11 cellular contexts compared by ENCODE assay signal in genomic region chr9:91536211-91536691, GRCh38.
A peak's percentile ranks its signal among the peaks of the same experiment; 100 is the strongest.
DNase-seq lines count a peak whose midpoint lies in the region; ATAC-seq and TF ChIP-seq lines count a peak whose summit lies in the region.
"Had no signal": no experiment of that assay in that cellular context is flagged by ENCODE, and none has a peak within 500 bp of the region (broad histone marks: within the 10 kb centered on the region; RNA-seq: fewer than 3 reads in every experiment).

No MANE protein-coding gene starts in this region.

- H3K4me1 ChIP-seq in HEK293 (ENCODE audit: control insufficient read depth, insufficient read depth, low read length) (peaks cover 3% of the 10 kb centered on the region; the same call in 1 of the 2 replicates), foreskin keratinocyte (peaks cover 28% of the 10 kb centered on the region), HAP-1 (no peaks in the 10 kb centered on the region)
- H3K4me1 ChIP-seq: suprapubic skin had no signal

- H3K9me3 ChIP-seq in HEK293 (ENCODE audit: control insufficient read depth, insufficient read depth, low read depth, low read length) (no peaks in the 10 kb centered on the region), HAP-1 (no peaks in the 10 kb centered on the region)
- H3K9me3 ChIP-seq: suprapubic skin had no signal

- H3K27me3 Mint-ChIP-seq in type B pancreatic cell = no peaks in the 10 kb centered on the region

- no peaks in the 10 kb centered on the region for H3K27me3 ChIP-seq in foreskin keratinocyte
- no peaks in the 10 kb centered on the region; the same call in 1 of the 2 replicates for H3K27me3 ChIP-seq in HAP-1 (ENCODE audit: low read depth)

- DNase-seq in RKO (ENCODE audit: low spot score) (peak; percentile 31), foreskin keratinocyte (peak; percentile 72 to 83), type B pancreatic cell (ENCODE audit: extremely low spot score, unreplicated experiment) (no peak), HAP-1 (ENCODE audit: low spot score in 2 of 2) (no peak), SKM-1 (lab: John Stamatoyannopoulos, UW; ENCODE audit: unreplicated experiment) (no peak)
- DNase-seq: activated naive CD8-positive, alpha-beta T cell treated with anti-CD3 and anti-CD28 coated beads for 36 hours; Kasumi-1; OCI-M1 had no signal

- ATAC-seq in foreskin keratinocyte (peak; percentile 74), GM19397 (IDR thresholded peaks at IDR 0.05; ENCODE audit: unreplicated experiment) (no peak)

- in situ Hi-C loops in HAP-1 (cut with MboI; ENCODE audit: low sequenced_read_pairs) = no loop called here

- peaks cover 17% of the 10 kb centered on the region for H3K4me1 Mint-ChIP-seq in type B pancreatic cell (ENCODE audit: unreplicated experiment)

- TF ChIP-seq CTCF in HEK293 (tag by site-specific recombination; IDR thresholded peaks at IDR 0.05) (no peak), foreskin keratinocyte (conservative IDR thresholded peaks at IDR 0.05) (no peak), type B pancreatic cell (conservative IDR thresholded peaks at IDR 0.05) (no peak)

- CTCF ChIA-PET in HEK293 (lab: Yijun Ruan, JAX) = interaction anchor here (0.7 kb wide), 2 partner anchors 148 to 193 kb away, joined by 3 read pairs; no protein-coding TSS in a partner anchor

- peak overlapping the region; percentile 16 for H3K4me3 Mint-ChIP-seq in type B pancreatic cell
- H3K4me3 Mint-ChIP-seq: activated naive CD8-positive, alpha-beta T cell treated with anti-CD3 and anti-CD28 coated beads for 36 hours had no signal

- no peaks in the 10 kb centered on the region for H3K9me3 Mint-ChIP-seq in type B pancreatic cell
- H3K9me3 Mint-ChIP-seq: activated naive CD8-positive, alpha-beta T cell treated with anti-CD3 and anti-CD28 coated beads for 36 hours had no signal

- POLR2A ChIA-PET in HEK293 (lab: Yijun Ruan, JAX) = no interaction called here

- H3K27ac ChIP-seq in HEK293 (ENCODE audit: extremely low read depth, low read depth, low read length) (no peak overlapping the region), foreskin keratinocyte (no peak overlapping the region)
- H3K27ac ChIP-seq: suprapubic skin had no signal

- H3K36me3 ChIP-seq in HEK293 (ENCODE audit: control insufficient read depth in 2 of 2, insufficient read depth in 1 of 2, low read length in 2 of 2) (no peaks in the 10 kb centered on the region), HAP-1 (replicated peaks) (no peaks in the 10 kb centered on the region)
- H3K36me3 ChIP-seq: suprapubic skin had no signal

- H3K27ac Mint-ChIP-seq in type B pancreatic cell = peak overlapping the region; percentile 63
- H3K27ac Mint-ChIP-seq: activated naive CD8-positive, alpha-beta T cell treated with anti-CD3 and anti-CD28 coated beads for 36 hours had no signal

- H3K4me3 ChIP-seq in HEK293 (ENCODE audit: low read depth, low read length) (no peak overlapping the region), HAP-1 (no peak overlapping the region)
- H3K4me3 ChIP-seq: suprapubic skin had no signal

- H3K36me3 Mint-ChIP-seq in type B pancreatic cell = no peaks in the 10 kb centered on the region
- H3K36me3 Mint-ChIP-seq: activated naive CD8-positive, alpha-beta T cell treated with anti-CD3 and anti-CD28 coated beads for 36 hours had no signal

TF ChIP-seq in HEK293, 187 proteins besides CTCF, POLR2A, EP300 and RAD21 (continues in another document):
- TF ChIP-seq, protein P1, sequence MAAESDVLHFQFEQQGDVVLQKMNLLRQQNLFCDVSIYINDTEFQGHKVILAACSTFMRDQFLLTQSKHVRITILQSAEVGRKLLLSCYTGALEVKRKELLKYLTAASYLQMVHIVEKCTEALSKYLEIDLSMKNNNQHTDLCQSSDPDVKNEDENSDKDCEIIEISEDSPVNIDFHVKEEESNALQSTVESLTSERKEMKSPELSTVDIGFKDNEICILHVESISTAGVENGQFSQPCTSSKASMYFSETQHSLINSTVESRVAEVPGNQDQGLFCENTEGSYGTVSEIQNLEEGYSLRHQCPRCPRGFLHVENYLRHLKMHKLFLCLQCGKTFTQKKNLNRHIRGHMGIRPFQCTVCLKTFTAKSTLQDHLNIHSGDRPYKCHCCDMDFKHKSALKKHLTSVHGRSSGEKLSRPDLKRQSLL (tag by site-specific recombination; IDR thresholded peaks at IDR 0.05) = no peak
- 0 out of 2 replicates have a peak, but pooled peaks have one; percentile 23 for TF ChIP-seq PRDM10 (tag by site-specific recombination; IDR thresholded peaks at IDR 0.05)
- TF ChIP-seq KLF9 (tag by site-specific recombination; IDR thresholded peaks at IDR 0.05; ENCODE audit: low read depth) = no peak
- TF ChIP-seq ZNF311 (tag by site-specific recombination; IDR thresholded peaks at IDR 0.05; ENCODE audit: borderline replicate concordance) = no peak
- TF ChIP-seq ZNF184 (tag by site-specific recombination; IDR thresholded peaks at IDR 0.05) = no peak
- 0 out of 2 replicates have a peak, but pooled peaks have one; percentile 40 for TF ChIP-seq ZNF488 (tag by site-specific recombination; IDR thresholded peaks at IDR 0.05)
- 0 out of 2 replicates have a peak, but pooled peaks have one; percentile 13 for TF ChIP-seq IKZF3 (tag by site-specific recombination; IDR thresholded peaks at IDR 0.05)
- TF ChIP-seq, protein P2, sequence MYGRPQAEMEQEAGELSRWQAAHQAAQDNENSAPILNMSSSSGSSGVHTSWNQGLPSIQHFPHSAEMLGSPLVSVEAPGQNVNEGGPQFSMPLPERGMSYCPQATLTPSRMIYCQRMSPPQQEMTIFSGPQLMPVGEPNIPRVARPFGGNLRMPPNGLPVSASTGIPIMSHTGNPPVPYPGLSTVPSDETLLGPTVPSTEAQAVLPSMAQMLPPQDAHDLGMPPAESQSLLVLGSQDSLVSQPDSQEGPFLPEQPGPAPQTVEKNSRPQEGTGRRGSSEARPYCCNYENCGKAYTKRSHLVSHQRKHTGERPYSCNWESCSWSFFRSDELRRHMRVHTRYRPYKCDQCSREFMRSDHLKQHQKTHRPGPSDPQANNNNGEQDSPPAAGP (tag by site-specific recombination; IDR thresholded peaks at IDR 0.05) = peak; percentile 59; the same call in 1 of the 2 replicates
- TF ChIP-seq ZNF280C (tag by site-specific recombination; IDR thresholded peaks at IDR 0.05) = no peak
- no peak for TF ChIP-seq ZNF561 (tag by site-specific recombination; IDR thresholded peaks at IDR 0.05; ENCODE audit: borderline replicate concordance)
- TF ChIP-seq ZNF335 (tag by site-specific recombination; conservative IDR thresholded peaks at IDR 0.05) = peak; percentile 55

Comparison
In these comparisons a context has a peak if more than half of its experiments do, and no peak if none do; other contexts are left out.
1. DNase-seq: peak in RKO (single experiment) and foreskin keratinocyte (2 of 2); none in type B pancreatic cell (single experiment), HAP-1 (0 of 2) and SKM-1 (single experiment).